ENCODE assay signal across 8 cellular contexts in genomic region chr19:45640849-45641273, GRCh38. TPM values are rescaled to one million over a fixed set of nuclear protein-coding genes. Genes with fewer than 3 reads are reported as not detected.
A peak's percentile ranks its signal among the peaks of the same experiment; 100 is the strongest.
DNase-seq lines count a peak whose midpoint lies in the region; ATAC-seq and TF ChIP-seq lines count a peak whose summit lies in the region.

No MANE protein-coding gene starts in this region.

- no peak for TF ChIP-seq POLR2A in lower leg skin (IDR thresholded peaks at IDR 0.05)

- H3K36me3 ChIP-seq in tibial artery: no peaks in the 10 kb centered on the region

- H3K4me3 Mint-ChIP-seq in activated CD8-positive, alpha-beta memory T cell treated with anti-CD3 and anti-CD28 coated beads, Interleukin-2, amount 10 ng/mL, durations not matched to agents 7 days and 5 days: peak overlapping the region; percentile 73

- no peak for ATAC-seq in activated CD8-positive, alpha-beta memory T cell treated with anti-CD3 and anti-CD28 coated beads, Interleukin-2, amount 10 ng/mL, durations not matched to agents 7 days and 5 days
- ATAC-seq in GM18519 (IDR thresholded peaks at IDR 0.05; ENCODE audit: low FRiP score, unreplicated experiment) (no peak), GM19395 (IDR thresholded peaks at IDR 0.05; ENCODE audit: unreplicated experiment) (no peak)

- CTCF ChIA-PET in activated CD8-positive, alpha-beta memory T cell treated with anti-CD3 and anti-CD28 coated beads, Interleukin-2, amount 10 ng/mL, durations not matched to agents 7 days and 5 days (lab: Charles Lee): interaction anchor here (0.6 to 5.0 kb wide), 27 partner anchors 7 to 202 kb away, joined by 3 to 71 read pairs (median 11); partner anchors contain the start of genes FOSB, GIPR, OPA3 and PPM1N

- H3K4me1 Mint-ChIP-seq in activated CD8-positive, alpha-beta memory T cell treated with anti-CD3 and anti-CD28 coated beads, Interleukin-2, amount 10 ng/mL, durations not matched to agents 7 days and 5 days: peaks cover 44% of the 10 kb centered on the region

- intact Hi-C loops in lower leg skin (cut with DNase I; ENCODE audit: low total_unique reads) (loop anchor here (5.0 to 10.0 kb wide), 3 partner anchors 34 to 116 kb away; no protein-coding TSS in a partner anchor), tibial artery (cut with DNase I; ENCODE audit: low total_unique reads) (no loop called here)

- H3K4me1 ChIP-seq in tibial artery: peaks cover 0 to 66% (median 42%) of the 10 kb centered on the region in 4 donors

- H3K4me3 ChIP-seq in lower leg skin (ENCODE audit: low read depth, poor library complexity, severe bottlenecking) (no peak overlapping the region), tibial artery (peak overlapping the region in 1 of 2 donors; percentile 36)

- peak overlapping the region; percentile 60 to 74 for H3K27ac ChIP-seq in tibial artery

- peaks cover 0 to 25% of the 10 kb centered on the region in 2 donors for H3K27me3 ChIP-seq in tibial artery

- H3K36me3 Mint-ChIP-seq in activated CD8-positive, alpha-beta memory T cell treated with anti-CD3 and anti-CD28 coated beads, Interleukin-2, amount 10 ng/mL, durations not matched to agents 7 days and 5 days: peaks cover 8% of the 10 kb centered on the region

- H3K9me3 ChIP-seq in tibial artery: no peaks in the 10 kb centered on the region

- H3K9me3 Mint-ChIP-seq in activated CD8-positive, alpha-beta memory T cell treated with anti-CD3 and anti-CD28 coated beads, Interleukin-2, amount 10 ng/mL, durations not matched to agents 7 days and 5 days (ENCODE audit: low read depth): no peaks in the 10 kb centered on the region

- 41 to 44% methylated on average over 17 of the region's 17 CpGs for WGBS in lower leg skin, 2 donors

- H3K27ac Mint-ChIP-seq in activated CD8-positive, alpha-beta memory T cell treated with anti-CD3 and anti-CD28 coated beads, Interleukin-2, amount 10 ng/mL, durations not matched to agents 7 days and 5 days: peak overlapping the region; percentile 99

- no peaks in the 10 kb centered on the region for H3K27me3 Mint-ChIP-seq in activated CD8-positive, alpha-beta memory T cell treated with anti-CD3 and anti-CD28 coated beads, Interleukin-2, amount 10 ng/mL, durations not matched to agents 7 days and 5 days

- DNase-seq in activated CD8-positive, alpha-beta memory T cell treated with anti-CD3 and anti-CD28 coated beads, Interleukin-2, amount 10 ng/mL, durations not matched to agents 7 days and 5 days: peak; percentile 87
- DNase-seq in activated CD8-positive, alpha-beta memory T cell treated with anti-CD3 and anti-CD28 coated beads for 24 hours: no peak
- peak; percentile 46 for DNase-seq in activated naive CD4-positive, alpha-beta T cell treated with anti-CD3 and anti-CD28 coated beads, Interleukin-2, amount 50 U/mL, for 16 hours
- DNase-seq in lower leg skin (ENCODE audit: low spot score in 2 of 2) (peak; percentile 32 to 91), tibial artery (no peak), NCI-H1092 (lab: John Stamatoyannopoulos, UW) (no peak)

- no peak for TF ChIP-seq CTCF in lower leg skin (IDR thresholded peaks at IDR 0.05)
- no peak for TF ChIP-seq CTCF in tibial artery (IDR thresholded peaks at IDR 0.05)

RNA-seq across cellular contexts. Expression of gene EML2, which starts 1.7 kb away (rescaled TPM):
- 100 to 1,000 TPM; 122 to 128 TPM for total RNA-seq in activated CD8-positive, alpha-beta memory T cell treated with anti-CD3 and anti-CD28 coated beads, Interleukin-2, amount 10 ng/mL, durations not matched to agents 7 days and 5 days
- total RNA-seq in lower leg skin: 100 to 1,000 TPM in 1 of 4 donors, 10 to 100 TPM in 3; 85.6 to 101 (median 89.4) TPM

RNA-seq across cellular contexts. Expression of gene GIPR, which starts 27.2 kb away (rescaled TPM):
- 10 to 100 TPM; 12.1 to 14.7 TPM for total RNA-seq in activated CD8-positive, alpha-beta memory T cell treated with anti-CD3 and anti-CD28 coated beads, Interleukin-2, amount 10 ng/mL, durations not matched to agents 7 days and 5 days
- 1 to 10 TPM; 1.4 to 3.9 (median 2.0) TPM for total RNA-seq in lower leg skin

RNA-seq across cellular contexts. Expression of gene GPR4, which starts 38.8 kb away (rescaled TPM):
- not detected for total RNA-seq in activated CD8-positive, alpha-beta memory T cell treated with anti-CD3 and anti-CD28 coated beads, Interleukin-2, amount 10 ng/mL, durations not matched to agents 7 days and 5 days
- total RNA-seq in lower leg skin: 1 to 10 TPM in 1 of 4 donors, under 1 TPM in 3; 0.34 to 1.0 (median 0.70) TPM

RNA-seq across cellular contexts. Expression of gene SNRPD2, which starts 50.9 kb away (rescaled TPM):
- total RNA-seq in activated CD8-positive, alpha-beta memory T cell treated with anti-CD3 and anti-CD28 coated beads, Interleukin-2, amount 10 ng/mL, durations not matched to agents 7 days and 5 days: 100 to 1,000 TPM; 602 to 634 TPM
- 100 to 1,000 TPM; 144 to 223 (median 161) TPM for total RNA-seq in lower leg skin

RNA-seq across cellular contexts. Expression of gene QPCTL, which starts 51.6 kb away (rescaled TPM):
- 10 to 100 TPM in 1 of 2 experiments, 1 to 10 TPM in 1; 9.6 to 12.7 TPM for total RNA-seq in activated CD8-positive, alpha-beta memory T cell treated with anti-CD3 and anti-CD28 coated beads, Interleukin-2, amount 10 ng/mL, durations not matched to agents 7 days and 5 days
- 1 to 10 TPM; 3.4 to 8.7 (median 6.8) TPM for total RNA-seq in lower leg skin

Comparison
In these comparisons a context has a peak if more than half of its experiments do, and no peak if none do; other contexts are left out.
1. DNase-seq: peak in activated CD8-positive, alpha-beta memory T cell treated with anti-CD3 and anti-CD28 coated beads, Interleukin-2, amount 10 ng/mL, durations not matched to agents 7 days and 5 days (single experiment), activated naive CD4-positive, alpha-beta T cell treated with anti-CD3 and anti-CD28 coated beads, Interleukin-2, amount 50 U/mL, for 16 hours (single experiment) and lower leg skin (2 of 2); none in activated CD8-positive, alpha-beta memory T cell treated with anti-CD3 and anti-CD28 coated beads for 24 hours (single experiment), tibial artery (0 of 2) and NCI-H1092 (single experiment).